9 cellular contexts compared by ENCODE assay signal in the genomic region with DNA sequence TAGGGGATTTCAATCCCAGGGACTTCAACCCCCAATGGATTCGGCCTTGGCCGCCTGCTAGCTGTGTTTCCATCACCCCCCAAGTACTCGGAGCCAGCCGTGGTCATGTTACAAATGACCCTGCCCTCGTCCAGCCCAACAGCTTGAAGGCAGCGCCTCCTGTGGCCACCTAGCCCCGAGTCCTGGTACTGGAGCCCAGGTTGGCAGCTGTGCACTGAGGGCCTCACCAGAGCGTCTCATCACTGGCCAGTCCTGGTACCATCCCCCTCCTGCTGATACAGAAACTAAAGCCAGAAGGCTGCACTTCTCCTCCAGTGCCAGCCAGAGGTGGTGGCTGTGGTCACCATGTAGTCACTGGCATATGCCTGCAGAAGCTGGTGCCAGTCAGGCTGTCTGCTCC. TPM values are rescaled to one million over a fixed set of nuclear protein-coding genes. Genes with fewer than 3 reads are reported as not detected.
DNase-seq lines count a peak whose midpoint lies in the region; ATAC-seq and TF ChIP-seq lines count a peak whose summit lies in the region.
"Had no signal": no experiment of that assay in that cellular context is flagged by ENCODE, and none has a peak within 500 bp of the region (broad histone marks: within the 10 kb centered on the region; RNA-seq: fewer than 3 reads in every experiment).

No MANE protein-coding gene starts in this region.

- no peak overlapping the region for H3K27ac Mint-ChIP-seq in glutamatergic neuron (ENCODE audit: unreplicated experiment)
- H3K27ac Mint-ChIP-seq: activated naive CD4-positive, alpha-beta T cell treated with anti-CD3 and anti-CD28 coated beads, Interleukin-2, amount 10 ng/mL, durations not matched to agents 7 days and 5 days had no signal

- H3K36me3 Mint-ChIP-seq in glutamatergic neuron (ENCODE audit: unreplicated experiment), result no peaks in the 10 kb centered on the region
- H3K36me3 Mint-ChIP-seq: activated naive CD4-positive, alpha-beta T cell treated with anti-CD3 and anti-CD28 coated beads, Interleukin-2, amount 10 ng/mL, durations not matched to agents 7 days and 5 days had no signal

- no peak overlapping the region for H3K27ac ChIP-seq in 22Rv1

- ATAC-seq in GM21737 (IDR thresholded peaks at IDR 0.05; ENCODE audit: unreplicated experiment) (no peak), GM19324 (IDR thresholded peaks at IDR 0.05; ENCODE audit: low FRiP score, unreplicated experiment) (no peak)

- TF ChIP-seq CTCF in 22Rv1 (IDR thresholded peaks at IDR 0.05), result peak; percentile 66
- TF ChIP-seq CTCF in GM12874 (IDR thresholded peaks at IDR 0.05; ENCODE audit: insufficient read depth, low read depth, low read length), result 0 out of 2 replicates have a peak, but pooled peaks have one; percentile 5
- TF ChIP-seq CTCF in glutamatergic neuron (IDR thresholded peaks at IDR 0.05; ENCODE audit: partially characterized antibody, unreplicated experiment), result peak; percentile 15

- no peak overlapping the region for H3K4me3 Mint-ChIP-seq in glutamatergic neuron (ENCODE audit: unreplicated experiment)
- H3K4me3 Mint-ChIP-seq: activated naive CD4-positive, alpha-beta T cell treated with anti-CD3 and anti-CD28 coated beads, Interleukin-2, amount 10 ng/mL, durations not matched to agents 7 days and 5 days had no signal

- DNase-seq in SHP77 (lab: John Stamatoyannopoulos, UW) (peak; percentile 27 to 55), glutamatergic neuron (peak; percentile 47), SIG-M5 (lab: John Stamatoyannopoulos, UW) (no peak)
- DNase-seq in activated T-cell treated with anti-CD3 and anti-CD28 coated beads, Interleukin-2, amount 50 U/mL, for 48 hours, result no peak
- DNase-seq: activated naive CD4-positive, alpha-beta T cell treated with anti-CD3 and anti-CD28 coated beads, Interleukin-2, amount 10 ng/mL, durations not matched to agents 7 days and 5 days had no signal

- peaks cover 3% of the 10 kb centered on the region for H3K27me3 Mint-ChIP-seq in glutamatergic neuron (ENCODE audit: unreplicated experiment)
- H3K27me3 Mint-ChIP-seq: activated naive CD4-positive, alpha-beta T cell treated with anti-CD3 and anti-CD28 coated beads, Interleukin-2, amount 10 ng/mL, durations not matched to agents 7 days and 5 days had no signal

- H3K4me1 Mint-ChIP-seq in glutamatergic neuron (ENCODE audit: low read depth, unreplicated experiment), result peaks cover 4% of the 10 kb centered on the region
- H3K4me1 Mint-ChIP-seq: activated naive CD4-positive, alpha-beta T cell treated with anti-CD3 and anti-CD28 coated beads, Interleukin-2, amount 10 ng/mL, durations not matched to agents 7 days and 5 days had no signal

- H3K9me3 Mint-ChIP-seq in glutamatergic neuron (ENCODE audit: unreplicated experiment), result peaks cover 2% of the 10 kb centered on the region
- H3K9me3 Mint-ChIP-seq: activated naive CD4-positive, alpha-beta T cell treated with anti-CD3 and anti-CD28 coated beads, Interleukin-2, amount 10 ng/mL, durations not matched to agents 7 days and 5 days had no signal

RNA-seq across cellular contexts. Expression of gene FADD, which starts 44.9 kb away (rescaled TPM):
- total RNA-seq in glutamatergic neuron (ENCODE audit: unreplicated experiment), result 23.1 TPM

Comparison
In these comparisons a context has a peak if more than half of its experiments do, and no peak if none do; other contexts are left out.
1. CTCF ChIP-seq: peak in every context shown above with its lines; median percentile 66 in 22Rv1; 15 in glutamatergic neuron; 5 in GM12874.
2. DNase-seq: peak in SHP77 (2 of 2) and glutamatergic neuron (single experiment); none in activated T-cell treated with anti-CD3 and anti-CD28 coated beads, Interleukin-2, amount 50 U/mL, for 48 hours (0 of 2) and SIG-M5 (single experiment).